ENCODE assay signal across 1 cellular context in the genomic region with DNA sequence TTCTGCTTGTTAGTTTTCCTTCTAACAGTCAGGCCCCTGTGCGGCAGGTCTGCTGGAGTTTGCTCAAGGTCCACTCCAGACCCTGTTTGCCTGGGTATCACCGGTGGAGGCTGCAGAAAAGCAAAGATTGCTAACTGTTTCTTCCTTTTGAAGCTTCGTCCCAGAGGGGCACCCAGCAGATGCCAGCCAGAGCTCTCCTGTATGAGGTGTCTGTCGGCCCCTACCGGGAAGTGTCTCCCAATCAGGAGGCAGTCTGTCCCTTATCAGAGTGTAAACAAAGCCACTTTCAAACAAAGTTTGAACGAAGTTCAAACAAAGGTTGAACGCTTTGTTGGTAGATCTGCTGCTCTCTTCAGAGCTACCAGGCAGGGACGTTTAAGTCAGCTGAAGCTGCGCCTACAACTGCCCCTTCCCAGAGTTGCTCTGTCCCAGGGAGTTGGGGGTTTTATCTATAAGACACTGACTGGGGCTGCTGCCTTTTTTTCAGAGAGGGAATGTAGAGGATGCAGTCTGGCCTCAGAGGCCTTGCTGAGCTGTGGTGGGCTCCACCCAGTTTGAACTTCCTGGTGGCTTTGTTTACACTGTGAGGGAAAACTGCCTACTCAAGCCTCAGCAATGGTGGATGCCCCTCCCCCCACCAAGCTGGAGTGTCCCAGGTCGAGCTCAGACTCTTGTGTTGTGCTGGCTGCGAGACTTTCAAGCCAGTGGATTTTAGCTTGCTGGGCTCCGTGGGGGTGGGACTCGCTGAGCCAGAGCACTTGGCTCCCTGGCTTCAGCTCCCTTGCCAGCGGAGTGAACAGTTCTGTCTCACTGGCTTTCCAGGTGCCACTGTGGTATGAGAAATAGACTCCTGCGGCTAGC.
TF ChIP-seq lines count a peak whose summit lies in the region.

No MANE protein-coding gene starts in this region.

TF ChIP-seq in WTC11, 78 proteins besides CTCF, POLR2A, EP300 and RAD21 (continued from another document):
- TF ChIP-seq, protein P1, sequence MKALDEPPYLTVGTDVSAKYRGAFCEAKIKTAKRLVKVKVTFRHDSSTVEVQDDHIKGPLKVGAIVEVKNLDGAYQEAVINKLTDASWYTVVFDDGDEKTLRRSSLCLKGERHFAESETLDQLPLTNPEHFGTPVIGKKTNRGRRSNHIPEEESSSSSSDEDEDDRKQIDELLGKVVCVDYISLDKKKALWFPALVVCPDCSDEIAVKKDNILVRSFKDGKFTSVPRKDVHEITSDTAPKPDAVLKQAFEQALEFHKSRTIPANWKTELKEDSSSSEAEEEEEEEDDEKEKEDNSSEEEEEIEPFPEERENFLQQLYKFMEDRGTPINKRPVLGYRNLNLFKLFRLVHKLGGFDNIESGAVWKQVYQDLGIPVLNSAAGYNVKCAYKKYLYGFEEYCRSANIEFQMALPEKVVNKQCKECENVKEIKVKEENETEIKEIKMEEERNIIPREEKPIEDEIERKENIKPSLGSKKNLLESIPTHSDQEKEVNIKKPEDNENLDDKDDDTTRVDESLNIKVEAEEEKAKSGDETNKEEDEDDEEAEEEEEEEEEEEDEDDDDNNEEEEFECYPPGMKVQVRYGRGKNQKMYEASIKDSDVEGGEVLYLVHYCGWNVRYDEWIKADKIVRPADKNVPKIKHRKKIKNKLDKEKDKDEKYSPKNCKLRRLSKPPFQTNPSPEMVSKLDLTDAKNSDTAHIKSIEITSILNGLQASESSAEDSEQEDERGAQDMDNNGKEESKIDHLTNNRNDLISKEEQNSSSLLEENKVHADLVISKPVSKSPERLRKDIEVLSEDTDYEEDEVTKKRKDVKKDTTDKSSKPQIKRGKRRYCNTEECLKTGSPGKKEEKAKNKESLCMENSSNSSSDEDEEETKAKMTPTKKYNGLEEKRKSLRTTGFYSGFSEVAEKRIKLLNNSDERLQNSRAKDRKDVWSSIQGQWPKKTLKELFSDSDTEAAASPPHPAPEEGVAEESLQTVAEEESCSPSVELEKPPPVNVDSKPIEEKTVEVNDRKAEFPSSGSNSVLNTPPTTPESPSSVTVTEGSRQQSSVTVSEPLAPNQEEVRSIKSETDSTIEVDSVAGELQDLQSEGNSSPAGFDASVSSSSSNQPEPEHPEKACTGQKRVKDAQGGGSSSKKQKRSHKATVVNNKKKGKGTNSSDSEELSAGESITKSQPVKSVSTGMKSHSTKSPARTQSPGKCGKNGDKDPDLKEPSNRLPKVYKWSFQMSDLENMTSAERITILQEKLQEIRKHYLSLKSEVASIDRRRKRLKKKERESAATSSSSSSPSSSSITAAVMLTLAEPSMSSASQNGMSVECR (CRISPR knock-in tag; IDR thresholded peaks at IDR 0.05; ENCODE audit: borderline replicate concordance): no peak
- TF ChIP-seq ZBTB21 (CRISPR knock-in tag; IDR thresholded peaks at IDR 0.05; ENCODE audit: borderline replicate concordance) (no peak), NFYB (CRISPR knock-in tag; conservative IDR thresholded peaks at IDR 0.05; ENCODE audit: low read depth) (no peak), ZNF416 (CRISPR knock-in tag; IDR thresholded peaks at IDR 0.05) (no peak), EMX1 (CRISPR knock-in tag; IDR thresholded peaks at IDR 0.05) (no peak), TEAD1 (CRISPR knock-in tag; IDR thresholded peaks at IDR 0.05) (no peak), MXD4 (CRISPR knock-in tag; IDR thresholded peaks at IDR 0.05; ENCODE audit: borderline replicate concordance) (no peak), PRRX2 (CRISPR knock-in tag; IDR thresholded peaks at IDR 0.05) (no peak), ZNF281 (CRISPR knock-in tag; IDR thresholded peaks at IDR 0.05) (peak; percentile 64; the same call in 1 of the 2 replicates), ATF3 (CRISPR knock-in tag; conservative IDR thresholded peaks at IDR 0.05) (no peak), GRHL2 (CRISPR knock-in tag; IDR thresholded peaks at IDR 0.05; ENCODE audit: insufficient replicate concordance, severe bottlenecking) (no peak)
- TF ChIP-seq, protein P2, sequence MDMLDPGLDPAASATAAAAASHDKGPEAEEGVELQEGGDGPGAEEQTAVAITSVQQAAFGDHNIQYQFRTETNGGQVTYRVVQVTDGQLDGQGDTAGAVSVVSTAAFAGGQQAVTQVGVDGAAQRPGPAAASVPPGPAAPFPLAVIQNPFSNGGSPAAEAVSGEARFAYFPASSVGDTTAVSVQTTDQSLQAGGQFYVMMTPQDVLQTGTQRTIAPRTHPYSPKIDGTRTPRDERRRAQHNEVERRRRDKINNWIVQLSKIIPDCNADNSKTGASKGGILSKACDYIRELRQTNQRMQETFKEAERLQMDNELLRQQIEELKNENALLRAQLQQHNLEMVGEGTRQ (CRISPR knock-in tag; IDR thresholded peaks at IDR 0.05): no peak
- TF ChIP-seq, protein P3, sequence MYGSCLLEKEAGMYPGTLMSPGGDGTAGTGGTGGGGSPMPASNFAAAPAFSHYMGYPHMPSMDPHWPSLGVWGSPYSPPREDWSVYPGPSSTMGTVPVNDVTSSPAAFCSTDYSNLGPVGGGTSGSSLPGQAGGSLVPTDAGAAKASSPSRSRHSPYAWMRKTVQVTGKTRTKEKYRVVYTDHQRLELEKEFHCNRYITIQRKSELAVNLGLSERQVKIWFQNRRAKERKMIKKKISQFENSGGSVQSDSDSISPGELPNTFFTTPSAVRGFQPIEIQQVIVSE (CRISPR knock-in tag; IDR thresholded peaks at IDR 0.05; ENCODE audit: borderline replicate concordance): no peak
- TF ChIP-seq, protein P4, sequence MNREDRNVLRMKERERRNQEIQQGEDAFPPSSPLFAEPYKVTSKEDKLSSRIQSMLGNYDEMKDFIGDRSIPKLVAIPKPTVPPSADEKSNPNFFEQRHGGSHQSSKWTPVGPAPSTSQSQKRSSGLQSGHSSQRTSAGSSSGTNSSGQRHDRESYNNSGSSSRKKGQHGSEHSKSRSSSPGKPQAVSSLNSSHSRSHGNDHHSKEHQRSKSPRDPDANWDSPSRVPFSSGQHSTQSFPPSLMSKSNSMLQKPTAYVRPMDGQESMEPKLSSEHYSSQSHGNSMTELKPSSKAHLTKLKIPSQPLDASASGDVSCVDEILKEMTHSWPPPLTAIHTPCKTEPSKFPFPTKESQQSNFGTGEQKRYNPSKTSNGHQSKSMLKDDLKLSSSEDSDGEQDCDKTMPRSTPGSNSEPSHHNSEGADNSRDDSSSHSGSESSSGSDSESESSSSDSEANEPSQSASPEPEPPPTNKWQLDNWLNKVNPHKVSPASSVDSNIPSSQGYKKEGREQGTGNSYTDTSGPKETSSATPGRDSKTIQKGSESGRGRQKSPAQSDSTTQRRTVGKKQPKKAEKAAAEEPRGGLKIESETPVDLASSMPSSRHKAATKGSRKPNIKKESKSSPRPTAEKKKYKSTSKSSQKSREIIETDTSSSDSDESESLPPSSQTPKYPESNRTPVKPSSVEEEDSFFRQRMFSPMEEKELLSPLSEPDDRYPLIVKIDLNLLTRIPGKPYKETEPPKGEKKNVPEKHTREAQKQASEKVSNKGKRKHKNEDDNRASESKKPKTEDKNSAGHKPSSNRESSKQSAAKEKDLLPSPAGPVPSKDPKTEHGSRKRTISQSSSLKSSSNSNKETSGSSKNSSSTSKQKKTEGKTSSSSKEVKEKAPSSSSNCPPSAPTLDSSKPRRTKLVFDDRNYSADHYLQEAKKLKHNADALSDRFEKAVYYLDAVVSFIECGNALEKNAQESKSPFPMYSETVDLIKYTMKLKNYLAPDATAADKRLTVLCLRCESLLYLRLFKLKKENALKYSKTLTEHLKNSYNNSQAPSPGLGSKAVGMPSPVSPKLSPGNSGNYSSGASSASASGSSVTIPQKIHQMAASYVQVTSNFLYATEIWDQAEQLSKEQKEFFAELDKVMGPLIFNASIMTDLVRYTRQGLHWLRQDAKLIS (CRISPR knock-in tag; IDR thresholded peaks at IDR 0.05; ENCODE audit: borderline replicate concordance): no peak
- TF ChIP-seq, protein P5, sequence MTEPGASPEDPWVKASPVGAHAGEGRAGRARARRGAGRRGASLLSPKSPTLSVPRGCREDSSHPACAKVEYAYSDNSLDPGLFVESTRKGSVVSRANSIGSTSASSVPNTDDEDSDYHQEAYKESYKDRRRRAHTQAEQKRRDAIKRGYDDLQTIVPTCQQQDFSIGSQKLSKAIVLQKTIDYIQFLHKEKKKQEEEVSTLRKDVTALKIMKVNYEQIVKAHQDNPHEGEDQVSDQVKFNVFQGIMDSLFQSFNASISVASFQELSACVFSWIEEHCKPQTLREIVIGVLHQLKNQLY (CRISPR knock-in tag; IDR thresholded peaks at IDR 0.05): no peak
